Comparison of ENCODE assay signal across 8 cellular contexts in the genomic region with DNA sequence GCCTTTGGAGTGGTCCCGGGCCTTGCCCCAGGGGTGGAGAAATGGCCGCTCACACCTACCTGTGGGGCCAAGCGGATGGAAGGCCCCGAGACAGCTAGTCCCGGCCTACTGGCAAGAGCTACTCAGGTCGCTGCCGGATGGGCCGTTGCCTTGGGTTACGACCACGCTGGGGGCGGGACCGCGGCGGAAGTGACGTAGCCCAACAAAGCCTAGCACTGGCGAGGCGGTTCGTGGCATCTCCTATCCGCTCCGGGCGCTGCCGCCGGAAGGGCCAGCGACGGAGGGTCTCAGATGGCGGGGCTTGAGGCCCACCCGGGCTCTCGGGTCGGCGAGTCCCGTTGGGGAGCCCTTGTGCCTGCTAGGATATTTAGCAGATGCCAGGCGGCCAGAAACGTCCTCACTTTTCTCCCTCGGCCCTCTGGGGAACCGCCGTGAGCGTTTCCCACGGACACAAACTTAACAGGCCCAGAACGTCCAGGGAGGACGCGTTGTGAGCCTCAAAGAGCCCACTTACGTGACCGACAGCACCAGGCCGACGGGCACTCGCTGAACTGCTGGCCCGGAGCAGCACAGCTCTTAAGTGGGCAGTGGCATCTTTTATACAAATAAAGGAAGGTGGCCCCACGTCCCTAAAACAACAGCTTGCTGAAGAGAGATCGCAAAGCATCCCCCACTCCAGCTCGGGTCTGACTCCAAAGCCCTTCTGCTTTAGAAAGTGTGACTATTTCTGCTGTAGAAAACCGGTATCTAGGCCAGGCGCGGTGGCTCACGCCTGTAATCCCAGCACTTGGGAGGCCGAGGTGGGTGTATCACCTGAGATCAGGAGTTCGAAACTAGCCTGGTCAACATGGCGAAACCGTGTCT. TPM values are rescaled to one million over a fixed set of nuclear protein-coding genes. Genes with fewer than 3 reads are reported as not detected.
DNase-seq lines count a peak whose midpoint lies in the region; ATAC-seq and TF ChIP-seq lines count a peak whose summit lies in the region.

C16orf46 (minus strand) TSS at position 162 of the 864 bp plus-strand sequence. CDS start 13,283 bp downstream, outside the sequence.

- intact Hi-C loops in adrenal gland (cut with DNase I) (no loop called here), left cardiac atrium (cut with DNase I) (no loop called here), posterior cingulate gyrus (cut with DNase I) (loop anchor here (1.0 to 5.0 kb wide), 3 partner anchors 19 to 73 kb away; partner anchors contain the start of genes ATMIN and GCSH)

- WGBS in adrenal gland, 4 donors: 11 to 78% (median 26%) methylated on average over 8 to 58 of the region's 58 CpGs

- no peaks in the 10 kb centered on the region for H3K36me3 ChIP-seq in adrenal gland (replicated peaks in 1 of 2)

- peak within 1 kb of the TSS; percentile 56 to 86 (median 67) for H3K4me3 ChIP-seq in adrenal gland

- H3K4me1 ChIP-seq in adrenal gland (replicated peaks in 1 of 2): peaks cover 0 to 13% of the 10 kb centered on the region in 2 donors

- TF ChIP-seq CTCF in GM13976 (IDR thresholded peaks at IDR 0.05; ENCODE audit: borderline replicate concordance, control extremely low read depth, extremely low read depth, insufficient read depth, missing control alignments): no peak
- TF ChIP-seq CTCF in adrenal gland (IDR thresholded peaks at IDR 0.05): peak in 1 of 6 experiments; percentile 5
- TF ChIP-seq CTCF in type B pancreatic cell (conservative IDR thresholded peaks at IDR 0.05): no peak

- ATAC-seq in HG02840 (IDR thresholded peaks at IDR 0.05; ENCODE audit: low FRiP score, unreplicated experiment): peak; percentile 95
- ATAC-seq in left cardiac atrium: peak; percentile 98 to 99

- peak; percentile 86 to 91 for TF ChIP-seq POLR2A in adrenal gland (IDR thresholded peaks at IDR 0.05)

- H3K9me3 Mint-ChIP-seq in type B pancreatic cell: no peaks in the 10 kb centered on the region

- DNase-seq in GM13976 (ENCODE audit: low spot score) (peak; percentile 98), NCI-H1436 (lab: John Stamatoyannopoulos, UW) (peak; percentile 91), SW 1271 (lab: John Stamatoyannopoulos, UW) (peak; percentile 81 to 94), adrenal gland (peak; percentile 97 to 99 (median 98)), left cardiac atrium (peak; percentile 97), posterior cingulate gyrus (peak; percentile 98 to 100 (median 99)), type B pancreatic cell (ENCODE audit: extremely low spot score, unreplicated experiment) (peak; percentile 99)

- in situ Hi-C loops in GM13976 (cut with MboI; ENCODE audit: low sequenced_read_pairs, unreplicated experiment): no loop called here

- H3K27ac ChIP-seq in adrenal gland: peak within 1 kb of the TSS; percentile 73 to 96 (median 91)

- no peaks in the 10 kb centered on the region for H3K36me3 Mint-ChIP-seq in type B pancreatic cell

- no peak within 1 kb of the TSS for H3K4me3 Mint-ChIP-seq in type B pancreatic cell

- no peak within 1 kb of the TSS for H3K27ac Mint-ChIP-seq in type B pancreatic cell

- H3K27me3 ChIP-seq in adrenal gland: no peaks in the 10 kb centered on the region

- peaks cover 5% of the 10 kb centered on the region for H3K4me1 Mint-ChIP-seq in type B pancreatic cell (ENCODE audit: unreplicated experiment)

- H3K9me3 ChIP-seq in adrenal gland (replicated peaks in 1 of 3): no peaks in the 10 kb centered on the region

- H3K27me3 Mint-ChIP-seq in type B pancreatic cell: no peaks in the 10 kb centered on the region

RNA-seq across cellular contexts. Expression of gene C16orf46, which starts in this region (rescaled TPM):
- total RNA-seq in adrenal gland: 1 to 10 TPM in 3 of 8 donors, under 1 TPM in 3, not detected in 2; 0.24 to 6.0 (median 0.86) TPM
- under 1 TPM; 0.17 to 0.59 (median 0.48) TPM for polyA plus RNA-seq in adrenal gland
- under 1 TPM; 0.27 to 0.34 TPM for total RNA-seq in left cardiac atrium
- 4.4 and 5.1 TPM in 2 replicates for total RNA-seq in type B pancreatic cell (ENCODE audit: low replicate concordance)

Comparison
In these comparisons a context has a peak if more than half of its experiments do, and no peak if none do; other contexts are left out.
1. Peak in every context shown above with its lines: DNase-seq, ATAC-seq, H3K4me3 ChIP-seq and H3K27ac ChIP-seq.
2. Peak in DNase-seq and ATAC-seq in left cardiac atrium; RNA of the gene not detected or under 1 TPM.